8 cellular contexts compared by ENCODE assay signal in the genomic region with DNA sequence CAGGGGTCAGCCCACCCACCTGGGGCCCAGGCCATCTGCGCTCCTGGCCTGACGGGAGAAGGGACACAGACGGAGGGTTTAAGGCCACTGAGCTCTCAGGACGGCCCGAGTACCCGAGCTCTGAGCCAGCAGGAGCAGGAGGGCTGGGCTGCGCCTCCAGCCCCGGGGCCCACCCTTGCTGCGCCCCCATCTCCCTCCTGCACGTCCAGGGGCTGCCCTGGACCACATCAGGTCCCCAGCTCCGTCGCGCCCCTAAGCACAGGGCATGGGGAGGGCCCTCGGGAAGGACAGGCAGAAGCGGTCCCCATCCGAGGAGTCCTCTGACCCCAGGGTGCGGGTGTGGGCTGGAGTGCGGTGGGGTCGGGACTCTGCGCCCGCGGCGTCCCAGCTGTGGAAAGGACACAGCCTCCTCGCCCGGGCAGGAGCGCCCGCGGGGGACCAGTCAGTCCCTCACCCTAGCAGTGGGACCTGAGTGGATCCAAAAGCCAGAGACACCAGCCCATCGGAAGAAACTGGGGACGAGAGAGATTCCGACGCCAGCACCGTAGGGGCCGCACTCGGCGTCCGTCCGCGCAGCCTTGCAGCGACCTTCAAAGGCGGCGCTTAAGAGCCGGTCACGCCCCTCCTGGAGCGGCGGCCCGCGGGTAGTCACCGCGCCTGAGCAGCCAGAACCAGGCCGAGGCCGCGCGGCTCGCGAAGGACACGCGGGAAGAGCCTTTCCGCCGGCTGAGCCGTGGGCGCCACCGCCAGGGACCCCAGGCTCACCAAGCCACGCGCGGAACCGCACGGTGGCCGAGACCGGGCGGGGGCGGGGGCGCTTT. TPM values are rescaled to one million over a fixed set of nuclear protein-coding genes. Genes with fewer than 3 reads are reported as not detected.
DNase-seq lines count a peak whose midpoint lies in the region; ATAC-seq and TF ChIP-seq lines count a peak whose summit lies in the region.

No MANE protein-coding gene starts in this region.

- DNase-seq in activated gamma-delta T cell treated with Interleukin-2 at 50 U/mL for 16 hours (peak; percentile 23), activated gamma-delta T cell (lab: John Stamatoyannopoulos, UW) (no peak), germinal center (ENCODE audit: low spot score) (peak; percentile 67), omental fat pad (ENCODE audit: low spot score) (no peak), HK-2 (ENCODE audit: unreplicated experiment) (no peak), cerebellar cortex (ENCODE audit: low spot score) (no peak)
- peak; percentile 71 for DNase-seq in activated T-cell treated with anti-CD3 and anti-CD28 coated beads, Interleukin-2, amount 50 U/mL, for 24 hours

- peak overlapping the region; percentile 13 for H3K4me3 ChIP-seq in urinary bladder (ENCODE audit: low read depth, low read length)

- H3K27me3 Mint-ChIP-seq in activated T-cell treated with anti-CD3 and anti-CD28 coated beads, Interleukin-2, amount 50 U/mL, for 24 hours, result peaks cover 12% of the 10 kb centered on the region

- ATAC-seq in omental fat pad (ENCODE audit: low FRiP score), result peak; percentile 80

- no peaks in the 10 kb centered on the region for H3K9me3 Mint-ChIP-seq in activated T-cell treated with anti-CD3 and anti-CD28 coated beads, Interleukin-2, amount 50 U/mL, for 24 hours

- H3K4me1 ChIP-seq in urinary bladder (ENCODE audit: insufficient read depth), result no peaks in the 10 kb centered on the region

- 22% methylated on average over 73 of the region's 73 CpGs for WGBS in urinary bladder

- no peak overlapping the region for H3K27ac Mint-ChIP-seq in activated T-cell treated with anti-CD3 and anti-CD28 coated beads, Interleukin-2, amount 50 U/mL, for 24 hours

- no peak for TF ChIP-seq CTCF in omental fat pad (IDR thresholded peaks at IDR 0.05)

- no peak overlapping the region for H3K27ac ChIP-seq in urinary bladder (ENCODE audit: low read depth)

- H3K36me3 Mint-ChIP-seq in activated T-cell treated with anti-CD3 and anti-CD28 coated beads, Interleukin-2, amount 50 U/mL, for 24 hours (ENCODE audit: low read depth), result no peaks in the 10 kb centered on the region

- peak overlapping the region; percentile 41 for H3K4me3 Mint-ChIP-seq in activated T-cell treated with anti-CD3 and anti-CD28 coated beads, Interleukin-2, amount 50 U/mL, for 24 hours

- peaks cover 8% of the 10 kb centered on the region for H3K4me1 Mint-ChIP-seq in activated T-cell treated with anti-CD3 and anti-CD28 coated beads, Interleukin-2, amount 50 U/mL, for 24 hours (ENCODE audit: low read depth)

- H3K36me3 ChIP-seq in urinary bladder (ENCODE audit: insufficient read depth), result no peaks in the 10 kb centered on the region

RNA-seq across cellular contexts. Expression of a gene that starts 15.9 kb away (rescaled TPM):
- total RNA-seq in omental fat pad, result under 1 TPM in 1 of 4 donors, not detected in 3; 0.48 TPM
- total RNA-seq in urinary bladder, result 1.5 TPM
- 0.32 TPM for polyA plus RNA-seq in urinary bladder

Comparison
In these comparisons a context has a peak if more than half of its experiments do, and no peak if none do; other contexts are left out.
1. DNase-seq: peak in activated gamma-delta T cell treated with Interleukin-2 at 50 U/mL for 16 hours (single experiment), activated T-cell treated with anti-CD3 and anti-CD28 coated beads, Interleukin-2, amount 50 U/mL, for 24 hours (single experiment) and germinal center (single experiment); none in activated gamma-delta T cell (single experiment), omental fat pad (single experiment), HK-2 (single experiment) and cerebellar cortex (single experiment).